Comparison of ENCODE assay signal across 23 cellular contexts in the genomic region with DNA sequence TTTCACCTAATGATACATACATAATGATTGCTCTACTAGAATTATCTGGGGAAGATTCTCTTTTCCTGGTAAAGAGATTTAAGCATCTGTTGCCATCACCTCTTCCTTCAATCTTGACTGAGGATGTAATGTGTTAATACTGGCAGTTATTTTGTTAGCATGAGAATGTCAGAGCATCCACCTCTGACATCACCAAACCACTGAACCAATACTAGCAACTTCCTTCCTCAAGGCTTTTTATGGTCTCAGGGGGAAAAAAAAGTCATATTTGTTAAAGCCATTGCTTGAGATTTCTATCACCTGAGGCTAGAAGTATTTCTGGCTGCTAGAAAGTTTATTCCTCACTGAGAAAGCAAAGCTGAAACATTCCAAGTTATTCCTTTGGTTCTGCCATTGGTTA. TPM values are rescaled to one million over a fixed set of nuclear protein-coding genes. Genes with fewer than 3 reads are reported as not detected.
A peak's percentile ranks its signal among the peaks of the same experiment; 100 is the strongest.
DNase-seq lines count a peak whose midpoint lies in the region; ATAC-seq lines count a peak whose summit lies in the region.
"Had no signal": no experiment of that assay in that cellular context is flagged by ENCODE, and none has a peak within 500 bp of the region (broad histone marks: within the 10 kb centered on the region; RNA-seq: fewer than 3 reads in every experiment).

No MANE protein-coding gene starts in this region.

- no peaks in the 10 kb centered on the region for H3K27me3 ChIP-seq in BLaER1 treated with 17β-estradiol and CSF1 and Interleukin-3, amounts not matched to agents 10 nM and 100 nM

- DNase-seq in T-helper 17 cell (no peak), naive B cell (peak; percentile 66), LoVo (ENCODE audit: low spot score) (no peak), HUDEP-2 (lab: John Stamatoyannopoulos, UW; ENCODE audit: unreplicated experiment in 76 of 76) (no peak), G401 (ENCODE audit: low spot score) (no peak), RKO (ENCODE audit: low spot score) (no peak)
- DNase-seq: COR-L47, DMS153, IMR-90, Karpas-422, MM.1S, NCI-H1105, NCI-H1694, NCI-H2081 treated with DMSO at 0.1 percent for 48 hours, NCI-H446 treated with DMSO at 0.1 percent for 48 hours, NCI-H69, SHP77 had no signal

- H3K27ac Mint-ChIP-seq in T-helper 17 cell, result no peak overlapping the region
- peak overlapping the region in 5 of 6 donors; percentile 12 to 82 (median 55) for H3K27ac Mint-ChIP-seq in naive B cell

- no peaks in the 10 kb centered on the region for H3K9me3 Mint-ChIP-seq in naive B cell

- ATAC-seq in HG03565 (IDR thresholded peaks at IDR 0.05; ENCODE audit: unreplicated experiment) (peak; percentile 47), T-helper 17 cell (peak; percentile 60), naive B cell (ENCODE audit: low read depth in 2 of 2) (peak; percentile 98 to 99)
- ATAC-seq: A549 had no signal

- peaks cover 4 to 40% (median 27%) of the 10 kb centered on the region in 10 experiments; a peak in 16 of 20 replicates for H3K4me1 ChIP-seq in BLaER1 treated with 17β-estradiol and CSF1 and Interleukin-3, amounts not matched to agents 10 nM and 100 nM
- H3K4me1 ChIP-seq: A549 had no signal

- H3K27ac ChIP-seq in BLaER1 treated with 17β-estradiol and CSF1 and Interleukin-3, amounts not matched to agents 10 nM and 100 nM, result peak overlapping the region in 5 of 11 experiments; percentile 23 to 74 (median 58); a peak in 8 of 22 replicates
- H3K27ac ChIP-seq: A549, C4-2B, HL-60, SK-N-MC had no signal

- peak overlapping the region in 10 of 11 experiments; percentile 10 to 71 (median 54); a peak in 16 of 22 replicates for H3K4me2 ChIP-seq in BLaER1 treated with 17β-estradiol and CSF1 and Interleukin-3, amounts not matched to agents 10 nM and 100 nM
- H3K4me2 ChIP-seq: A549 had no signal

- no peak overlapping the region for H3K9ac ChIP-seq in BLaER1 treated with 17β-estradiol and CSF1 and Interleukin-3, amounts not matched to agents 10 nM and 100 nM

- H3K9me3 ChIP-seq in BLaER1 treated with 17β-estradiol and CSF1 and Interleukin-3, amounts not matched to agents 10 nM and 100 nM (replicated peaks in 1 of 11), result peaks cover 10 to 24% (median 23%) of the 10 kb centered on the region in 11 experiments; a peak in 19 of 22 replicates
- H3K9me3 ChIP-seq in T-helper 17 cell (ENCODE audit: control insufficient read depth, low read length, poor library complexity, severe bottlenecking), result no peaks in the 10 kb centered on the region
- H3K9me3 ChIP-seq: A549 had no signal

- H3K4me3 Mint-ChIP-seq in T-helper 17 cell (no peak overlapping the region), naive B cell (peak overlapping the region in 5 of 8 donors; percentile 1 to 70 (median 31))

- no peaks in the 10 kb centered on the region for H3K36me3 ChIP-seq in BLaER1 treated with 17β-estradiol and CSF1 and Interleukin-3, amounts not matched to agents 10 nM and 100 nM

- no peak overlapping the region for H3K4me3 ChIP-seq in BLaER1 treated with 17β-estradiol and CSF1 and Interleukin-3, amounts not matched to agents 10 nM and 100 nM
- H3K4me3 ChIP-seq: A549, SK-N-MC had no signal

- no peaks in the 10 kb centered on the region for H3K36me3 Mint-ChIP-seq in T-helper 17 cell (ENCODE audit: low read depth)
- H3K36me3 Mint-ChIP-seq in naive B cell, result peaks cover 0 to 6% of the 10 kb centered on the region in 2 donors

- in situ Hi-C loops in G401 (cut with HindIII; ENCODE audit: low sequenced_read_pairs), result no loop called here

- H3K4me1 Mint-ChIP-seq in T-helper 17 cell (peaks cover 10% of the 10 kb centered on the region), naive B cell (peaks cover 22 to 33% (median 33%) of the 10 kb centered on the region in 3 donors)

- H3K27me3 Mint-ChIP-seq in T-helper 17 cell, result peaks cover 6% of the 10 kb centered on the region
- H3K27me3 Mint-ChIP-seq in naive B cell, result no peaks in the 10 kb centered on the region

- H4K20me1 ChIP-seq in BLaER1 treated with 17β-estradiol and CSF1 and Interleukin-3, amounts not matched to agents 10 nM and 100 nM, result no peaks in the 10 kb centered on the region

RNA-seq across cellular contexts. Expression of a gene that starts 48.5 kb away (rescaled TPM):
- total RNA-seq in T-helper 17 cell, result 1 to 10 TPM; 1.1 TPM
- polyA plus RNA-seq in naive B cell (ENCODE audit: low read depth in 6 of 6), result under 1 TPM in 5 of 6 donors, not detected in 1; 0.11 to 0.45 (median 0.13) TPM
- total RNA-seq in G401 (2014; rRNA removed; shearing (Covaris generic)), result 0.06 and 0.14 TPM in 2 replicates

Comparison
In these comparisons a context has a peak if more than half of its experiments do, and no peak if none do; other contexts are left out.
1. ATAC-seq: peak in every context shown above with its lines; median percentile 98 in naive B cell; 60 in T-helper 17 cell; 47 in HG03565.